ENCODE assay signal across 34 cellular contexts in genomic region chr1:104856091-104856490, GRCh38.
"Had no signal": no experiment of that assay in that cellular context is flagged by ENCODE, and none has a peak within 500 bp of the region (broad histone marks: within the 10 kb centered on the region; RNA-seq: fewer than 3 reads in every experiment).

No MANE protein-coding gene starts in this region.

- H3K9ac ChIP-seq: SK-N-SH had no signal

- H3K27me3 ChIP-seq: cardiac muscle cell, MG63, SJSA1 had no signal

- H3K4me2 ChIP-seq: SK-N-SH had no signal

- H3K27me3 Mint-ChIP-seq: activated CD4-positive, alpha-beta memory T cell treated with anti-CD3 and anti-CD28 coated beads for 36 hours; activated naive CD8-positive, alpha-beta T cell treated with anti-CD3 and anti-CD28 coated beads for 36 hours; central memory CD8-positive, alpha-beta T cell had no signal

- H3K9me3 ChIP-seq: MG63, SJSA1, SK-N-SH had no signal

- H3K4me3 Mint-ChIP-seq: activated CD4-positive, alpha-beta memory T cell treated with anti-CD3 and anti-CD28 coated beads for 36 hours; activated naive CD8-positive, alpha-beta T cell treated with anti-CD3 and anti-CD28 coated beads for 36 hours; activated T-cell treated with anti-CD3 and anti-CD28 coated beads, Interleukin-2, amount 50 U/mL, for 4 hours; activated T-helper 1 cell treated with anti-CD3 and anti-CD28 coated beads, Interleukin-12 subunit alpha, Interleukin-12 subunit beta, Interleukin-2, Interleukin-4 antibody, amounts not matched to agents 30 ng/mL and 10 ng/mL and 1 ng/mL, durations not matched to agents 14 hours and 24 hours and 36 hours; central memory CD8-positive, alpha-beta T cell; T-helper 1 cell treated with Interleukin-12 subunit alpha and Interleukin-12 subunit beta and Interleukin-4 antibody, amounts not matched to agents 30 μg/mL and 1 μg/mL, for 36 hours; T-helper 2 cell treated with Interferon-gamma antibody and Interleukin-4, amounts not matched to agents 5 μg/mL and 100 μg/mL, for 36 hours; WTC11 had no signal

- H3K4me1 Mint-ChIP-seq: activated naive CD8-positive, alpha-beta T cell treated with anti-CD3 and anti-CD28 coated beads for 36 hours; central memory CD8-positive, alpha-beta T cell; WTC11 had no signal

- H3K4me3 ChIP-seq: cardiac muscle cell, MG63, SJSA1 had no signal

- H3K27ac ChIP-seq: cardiac muscle cell, SJSA1 had no signal

- FAIRE-seq: TTC549 had no signal

- H3K36me3 ChIP-seq: cardiac muscle cell, MG63, SJSA1 had no signal

- DNase-seq: activated CD4-positive, alpha-beta memory T cell treated with anti-CD3 and anti-CD28 coated beads for 36 hours; activated CD4-positive, alpha-beta T cell treated with anti-CD3 and anti-CD28 coated beads for 4 hours; activated CD4-positive, alpha-beta T cell treated with anti-CD3 and anti-CD28 coated beads, Interleukin-2, amount 50 U/mL, for 1 hour; activated CD8-positive, alpha-beta memory T cell treated with anti-CD3 and anti-CD28 coated beads, Interleukin-2, amount 50 U/mL, for 4 hours; activated naive CD4-positive, alpha-beta T cell; activated naive CD4-positive, alpha-beta T cell treated with anti-CD3 and anti-CD28 coated beads, Interleukin-2, amount 50 U/mL, for 16 hours; activated naive CD8-positive, alpha-beta T cell treated with anti-CD3 and anti-CD28 coated beads for 36 hours; activated T-cell treated with anti-CD3 and anti-CD28 coated beads for 4 hours; activated T-cell treated with anti-CD3 and anti-CD28 coated beads, Interleukin-2, amount 50 U/mL, for 4 hours; amniotic stem cell; Kasumi-1; KG1; MG63; NCI-H1048; NCI-H1105 treated with DMSO at 0.1 percent for 48 hours; NCI-H1436; NCI-H1694; NCI-H1930; NCI-H2081 treated with DMSO at 0.1 percent for 48 hours; NCI-H2227 treated with DMSO at 0.1 percent for 48 hours; NCI-H446; NCI-H510A treated with DMSO at 0.1 percent for 48 hours; SHP77 treated with DMSO at 0.1 percent for 48 hours; SK-N-SH had no signal

- H3K36me3 Mint-ChIP-seq: activated CD4-positive, alpha-beta memory T cell treated with anti-CD3 and anti-CD28 coated beads for 36 hours; activated naive CD8-positive, alpha-beta T cell treated with anti-CD3 and anti-CD28 coated beads for 36 hours had no signal

- H3K27ac Mint-ChIP-seq: activated CD4-positive, alpha-beta memory T cell treated with anti-CD3 and anti-CD28 coated beads for 36 hours; activated naive CD8-positive, alpha-beta T cell treated with anti-CD3 and anti-CD28 coated beads for 36 hours; activated T-helper 1 cell treated with anti-CD3 and anti-CD28 coated beads, Interleukin-12 subunit alpha, Interleukin-12 subunit beta, Interleukin-2, Interleukin-4 antibody, amounts not matched to agents 30 ng/mL and 10 ng/mL and 1 ng/mL, durations not matched to agents 14 hours and 24 hours and 36 hours; T-helper 1 cell treated with Interleukin-12 subunit alpha and Interleukin-12 subunit beta and Interleukin-4 antibody, amounts not matched to agents 30 μg/mL and 1 μg/mL, for 36 hours; T-helper 2 cell treated with Interferon-gamma antibody and Interleukin-4, amounts not matched to agents 5 μg/mL and 100 μg/mL, for 36 hours; WTC11 had no signal

- H3K4me1 ChIP-seq: SJSA1 had no signal

- ATAC-seq: activated CD4-positive, CD25-positive, alpha-beta regulatory T cell treated with anti-CD3 and anti-CD28 coated beads, Interleukin-2, amount 50 U/mL, for 24 hours; activated T-cell treated with anti-CD3 and anti-CD28 coated beads, Interleukin-2, amount 50 U/mL, for 4 hours; Panc1 had no signal
